Comparison of ENCODE assay signal across 9 cellular contexts in genomic region chr16:65122974-65123845, GRCh38. TPM values are rescaled to one million over a fixed set of nuclear protein-coding genes. Genes with fewer than 3 reads are reported as not detected.
DNase-seq lines count a peak whose midpoint lies in the region; ATAC-seq and TF ChIP-seq lines count a peak whose summit lies in the region.
"Had no signal": no experiment of that assay in that cellular context is flagged by ENCODE, and none has a peak within 500 bp of the region (broad histone marks: within the 10 kb centered on the region; RNA-seq: fewer than 3 reads in every experiment).

No MANE protein-coding gene starts in this region.

- WGBS in HUES64: under 1% methylated on average over 68 of the region's 68 CpGs
- WGBS in suprapubic skin: under 1% methylated on average over 42 of the region's 68 CpGs

- H3K4me3 ChIP-seq in HUES64 (ENCODE audit: low read length): peak overlapping the region; percentile 73
- H3K4me3 ChIP-seq in suprapubic skin: peak overlapping the region; percentile 69

- CTCF ChIA-PET in activated CD4-positive, alpha-beta T cell treated with anti-CD3 and anti-CD28 coated beads for 36 hours (lab: Charles Lee): no interaction called here

- no peaks in the 10 kb centered on the region for H3K9me3 ChIP-seq in HUES64 (ENCODE audit: insufficient read depth, low read depth, low read length)
- H3K9me3 ChIP-seq in suprapubic skin: no peaks in the 10 kb centered on the region

- peak overlapping the region; percentile 61 for H3K9ac ChIP-seq in HUES64 (ENCODE audit: low read depth, low read length)

- H3K27ac ChIP-seq in HUES64 (ENCODE audit: low read depth, low read length): no peak overlapping the region
- H3K27ac ChIP-seq in suprapubic skin: peak overlapping the region; percentile 88

- H3K36me3 ChIP-seq in HUES64 (ENCODE audit: insufficient read depth, low read length) (no peaks in the 10 kb centered on the region), suprapubic skin (no peaks in the 10 kb centered on the region)

- TF ChIP-seq CTCF in suprapubic skin (IDR thresholded peaks at IDR 0.05): no peak

- H3K9me3 Mint-ChIP-seq in activated CD4-positive, alpha-beta T cell treated with anti-CD3 and anti-CD28 coated beads for 36 hours (ENCODE audit: low read depth): no peaks in the 10 kb centered on the region

- intact Hi-C loops in activated CD4-positive, alpha-beta T cell treated with anti-CD3 and anti-CD28 coated beads for 36 hours (cut with DNase I, micrococcal nuclease): loop anchor here in 1 of 2 experiments (5.0 kb wide), 1 partner anchor 1149 kb away; no protein-coding TSS in a partner anchor

- no peak for TF ChIP-seq POLR2A in suprapubic skin (IDR thresholded peaks at IDR 0.05)

- H3K27me3 Mint-ChIP-seq in activated CD4-positive, alpha-beta T cell treated with anti-CD3 and anti-CD28 coated beads for 36 hours: peaks cover 28% of the 10 kb centered on the region

- H3K4me1 ChIP-seq in HUES64 (ENCODE audit: insufficient read depth, low read length) (peaks cover 16% of the 10 kb centered on the region), suprapubic skin (peaks cover 39% of the 10 kb centered on the region)

- POLR2A ChIA-PET in activated CD4-positive, alpha-beta T cell treated with anti-CD3 and anti-CD28 coated beads for 36 hours (lab: Charles Lee): no interaction called here

- ATAC-seq in left lobe of liver (peak; percentile 36), HG03175 (IDR thresholded peaks at IDR 0.05; ENCODE audit: unreplicated experiment) (no peak), GM18520 (IDR thresholded peaks at IDR 0.05; ENCODE audit: unreplicated experiment) (no peak)
- no peak for ATAC-seq in activated CD4-positive, alpha-beta T cell treated with anti-CD3 and anti-CD28 coated beads for 36 hours

- DNase-seq in dedifferentiated amniotic fluid mesenchymal stem cell (ENCODE audit: extremely low spot score): peak; percentile 56
- DNase-seq in left lobe of liver (ENCODE audit: low spot score): no peak
- peak; percentile 84 for DNase-seq in suprapubic skin (ENCODE audit: low spot score in 2 of 2)
- no peak for DNase-seq in activated CD4-positive, alpha-beta T cell treated with anti-CD3 and anti-CD28 coated beads for 36 hours
- no peak for DNase-seq in activated T-cell treated with anti-CD3 and anti-CD28 coated beads for 4 hours

- H3K4me3 Mint-ChIP-seq in activated CD4-positive, alpha-beta T cell treated with anti-CD3 and anti-CD28 coated beads for 36 hours: no peak overlapping the region
- H3K4me3 Mint-ChIP-seq: activated naive CD8-positive, alpha-beta T cell had no signal

- H3K27me3 ChIP-seq in HUES64 (ENCODE audit: insufficient read depth, low read length): peaks cover 79% of the 10 kb centered on the region
- peaks cover 43% of the 10 kb centered on the region for H3K27me3 ChIP-seq in suprapubic skin

- H3K4me1 Mint-ChIP-seq in activated CD4-positive, alpha-beta T cell treated with anti-CD3 and anti-CD28 coated beads for 36 hours: no peaks in the 10 kb centered on the region

- no peaks in the 10 kb centered on the region for H3K36me3 Mint-ChIP-seq in activated CD4-positive, alpha-beta T cell treated with anti-CD3 and anti-CD28 coated beads for 36 hours (ENCODE audit: low read depth)
- H3K36me3 Mint-ChIP-seq: activated naive CD8-positive, alpha-beta T cell had no signal

- TF ChIP-seq EP300 in suprapubic skin (IDR thresholded peaks at IDR 0.05): no peak

- no peak overlapping the region for H3K27ac Mint-ChIP-seq in activated CD4-positive, alpha-beta T cell treated with anti-CD3 and anti-CD28 coated beads for 36 hours
- H3K27ac Mint-ChIP-seq: activated naive CD8-positive, alpha-beta T cell had no signal

RNA-seq across cellular contexts. Expression of gene CDH11, which starts 1.3 kb away (rescaled TPM):
- polyA plus RNA-seq in HUES64 (2013, experiment 1 of 2): 21.9 TPM
- polyA plus RNA-seq in HUES64 (2013, experiment 2 of 2): 22.3 TPM
- 2.4 TPM for total RNA-seq in left lobe of liver
- total RNA-seq in suprapubic skin: 10 to 100 TPM; 10.3 to 41.4 (median 25.8) TPM
- total RNA-seq in activated CD4-positive, alpha-beta T cell treated with anti-CD3 and anti-CD28 coated beads for 36 hours: not detected

Comparison
In these comparisons a context has a peak if more than half of its experiments do, and no peak if none do; other contexts are left out.
1. DNase-seq: peak in dedifferentiated amniotic fluid mesenchymal stem cell (single experiment) and suprapubic skin (2 of 2); none in left lobe of liver (single experiment), activated CD4-positive, alpha-beta T cell treated with anti-CD3 and anti-CD28 coated beads for 36 hours (single experiment) and activated T-cell treated with anti-CD3 and anti-CD28 coated beads for 4 hours (single experiment).